In the genomic region with DNA sequence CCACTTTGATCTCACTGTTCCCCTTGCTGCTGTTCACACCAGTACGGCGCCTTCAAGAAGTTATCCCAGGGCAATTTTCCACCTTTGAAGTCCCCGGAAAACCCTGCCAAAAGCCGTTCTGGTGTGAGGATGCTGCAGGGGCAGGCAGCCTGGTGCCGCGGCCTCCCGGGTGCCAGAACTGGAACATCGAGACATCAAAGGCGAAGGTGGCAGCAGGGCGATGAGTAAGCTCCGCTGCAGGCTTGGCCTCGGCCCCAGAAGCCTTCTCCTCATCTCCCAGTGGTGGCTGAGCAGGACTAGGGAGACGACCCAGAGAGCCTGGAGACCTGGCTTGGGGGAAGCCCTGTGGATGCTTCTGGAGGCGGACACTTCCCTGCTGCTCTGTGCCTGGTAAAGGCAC, we compare ENCODE assay signal across 19 cellular contexts.
DNase-seq lines count a peak whose midpoint lies in the region; ATAC-seq and TF ChIP-seq lines count a peak whose summit lies in the region.
"Had no signal": no experiment of that assay in that cellular context is flagged by ENCODE, and none has a peak within 500 bp of the region (broad histone marks: within the 10 kb centered on the region; RNA-seq: fewer than 3 reads in every experiment).

No MANE protein-coding gene starts in this region.

- CTCF ChIA-PET in PC-9 (lab: Charles Lee): no interaction called here
- CTCF ChIA-PET in GM10248 (lab: Yijun Ruan, JAX): no interaction called here

- H3K9me3 ChIP-seq in BLaER1: peaks cover 6% of the 10 kb centered on the region
- no peaks in the 10 kb centered on the region for H3K9me3 ChIP-seq in PC-9 (ENCODE audit: insufficient read depth, low read depth)
- no peaks in the 10 kb centered on the region for H3K9me3 ChIP-seq in osteoblast (ENCODE audit: low read depth, low read length)

- TF ChIP-seq CTCF in PC-9 (conservative IDR thresholded peaks at IDR 0.05) (no peak), osteoblast (IDR thresholded peaks at IDR 0.05; ENCODE audit: extremely low read depth, low read depth, low read length) (no peak), GM10248 (IDR thresholded peaks at IDR 0.05; ENCODE audit: control extremely low read depth, extremely low read depth, low read depth, missing control alignments) (no peak)

- no peaks in the 10 kb centered on the region for H3K9me2 ChIP-seq in PC-9 (ENCODE audit: insufficient read depth)

- H3K9ac ChIP-seq in BLaER1: 0 out of 2 replicates have a peak overlapping the region, but pooled peaks have one; percentile 21

- H2AFZ ChIP-seq in PC-9 (no peak overlapping the region), osteoblast (ENCODE audit: low read length) (no peak overlapping the region)

- peak overlapping the region; percentile 78 for H3K4me2 ChIP-seq in BLaER1
- H3K4me2 ChIP-seq in PC-9: peak overlapping the region; percentile 36; the same call in 1 of the 2 replicates
- no peak overlapping the region for H3K4me2 ChIP-seq in osteoblast (ENCODE audit: insufficient read depth, low read length)
- H3K4me2 ChIP-seq: A549 had no signal

- no peak for ATAC-seq in HG02610 (IDR thresholded peaks at IDR 0.05; ENCODE audit: unreplicated experiment)
- no peak for ATAC-seq in GM21619 (IDR thresholded peaks at IDR 0.05; ENCODE audit: unreplicated experiment)

- no peaks in the 10 kb centered on the region for H4K20me1 ChIP-seq in BLaER1
- H4K20me1 ChIP-seq in PC-9 (ENCODE audit: insufficient read depth): no peaks in the 10 kb centered on the region
- H4K20me1 ChIP-seq in osteoblast (ENCODE audit: insufficient read depth, low read length): no peaks in the 10 kb centered on the region

- no peaks in the 10 kb centered on the region for H3F3A ChIP-seq in PC-9 (ENCODE audit: insufficient read depth, low read depth)

- H3K27ac ChIP-seq in BLaER1: peak overlapping the region; percentile 42; the same call in 1 of the 2 replicates
- H3K27ac ChIP-seq in PC-9: no peak overlapping the region
- no peak overlapping the region for H3K27ac ChIP-seq in osteoblast (ENCODE audit: low read depth, low read length)
- H3K27ac ChIP-seq: coronary artery, gastroesophageal sphincter, SK-N-MC had no signal

- H3K4me1 ChIP-seq in BLaER1 (peaks cover 68% of the 10 kb centered on the region), PC-9 (replicated peaks; ENCODE audit: insufficient read depth) (no peaks in the 10 kb centered on the region), osteoblast (ENCODE audit: insufficient read depth, low read length) (no peaks in the 10 kb centered on the region)

- H3K79me2 ChIP-seq in PC-9 (ENCODE audit: low read depth) (no peaks in the 10 kb centered on the region), osteoblast (ENCODE audit: insufficient read depth, low read length) (no peaks in the 10 kb centered on the region)

- DNase-seq in PC-9 (peak in 1 of 2 experiments; percentile 66), cerebellum (ENCODE audit: low spot score) (peak; percentile 6), osteoblast (ENCODE audit: insufficient read length, low spot score, missing footprints) (peak; percentile 13), GM10248 (ENCODE audit: extremely low spot score) (no peak)
- DNase-seq in stimulated activated CD4-positive, alpha-beta T cell treated with anti-CD3 and anti-CD28 coated beads, Interleukin-1b, Interleukin-23, amount 100 ng/mL, for 48 hours: no peak
- DNase-seq: DMS79 treated with DMSO at 0.1 percent for 48 hours; HFFc6; NCI-H1092; NCI-H2081; NCI-H510A treated with DMSO at 0.1 percent for 48 hours; stimulated activated naive CD4-positive, alpha-beta T cell treated with Interleukin-2 at 50 U/mL for 16 hours; T1000 had no signal

- BruUV-seq in PC-9 (replicated peaks; lab: Mats Ljungman, UMichigan): no TSS peak

- no peaks in the 10 kb centered on the region for H3K36me3 ChIP-seq in BLaER1
- H3K36me3 ChIP-seq in PC-9 (ENCODE audit: low read depth): no peaks in the 10 kb centered on the region
- no peaks in the 10 kb centered on the region for H3K36me3 ChIP-seq in osteoblast (ENCODE audit: insufficient read depth, low read length)
- H3K36me3 ChIP-seq: gastroesophageal sphincter had no signal

- intact Hi-C loops in PC-9 (cut with micrococcal nuclease; ENCODE audit: unreplicated experiment): no loop called here

- no peaks in the 10 kb centered on the region for H3K27me3 ChIP-seq in BLaER1
- peaks cover 81% of the 10 kb centered on the region for H3K27me3 ChIP-seq in PC-9 (ENCODE audit: insufficient read depth, low read depth)
- no peaks in the 10 kb centered on the region for H3K27me3 ChIP-seq in osteoblast (ENCODE audit: insufficient read depth, low read length)

- H3K4me3 ChIP-seq in BLaER1 (no peak overlapping the region), PC-9 (no peak overlapping the region), osteoblast (ENCODE audit: insufficient read depth, low read length) (no peak overlapping the region)
- H3K4me3 ChIP-seq: A549, coronary artery, gastroesophageal sphincter, SK-N-MC had no signal

- POLR2A ChIA-PET in PC-9 (lab: Charles Lee; ENCODE audit: unreplicated experiment): no interaction called here
- POLR2A ChIA-PET in GM10248 (lab: Yijun Ruan, JAX): no interaction called here

Comparison
In these comparisons a context has a peak if more than half of its experiments do, and no peak if none do; other contexts are left out.
1. DNase-seq: peak in cerebellum (single experiment) and osteoblast (single experiment); none in stimulated activated CD4-positive, alpha-beta T cell treated with anti-CD3 and anti-CD28 coated beads, Interleukin-1b, Interleukin-23, amount 100 ng/mL, for 48 hours (single experiment) and GM10248 (single experiment).